In the genomic region with DNA sequence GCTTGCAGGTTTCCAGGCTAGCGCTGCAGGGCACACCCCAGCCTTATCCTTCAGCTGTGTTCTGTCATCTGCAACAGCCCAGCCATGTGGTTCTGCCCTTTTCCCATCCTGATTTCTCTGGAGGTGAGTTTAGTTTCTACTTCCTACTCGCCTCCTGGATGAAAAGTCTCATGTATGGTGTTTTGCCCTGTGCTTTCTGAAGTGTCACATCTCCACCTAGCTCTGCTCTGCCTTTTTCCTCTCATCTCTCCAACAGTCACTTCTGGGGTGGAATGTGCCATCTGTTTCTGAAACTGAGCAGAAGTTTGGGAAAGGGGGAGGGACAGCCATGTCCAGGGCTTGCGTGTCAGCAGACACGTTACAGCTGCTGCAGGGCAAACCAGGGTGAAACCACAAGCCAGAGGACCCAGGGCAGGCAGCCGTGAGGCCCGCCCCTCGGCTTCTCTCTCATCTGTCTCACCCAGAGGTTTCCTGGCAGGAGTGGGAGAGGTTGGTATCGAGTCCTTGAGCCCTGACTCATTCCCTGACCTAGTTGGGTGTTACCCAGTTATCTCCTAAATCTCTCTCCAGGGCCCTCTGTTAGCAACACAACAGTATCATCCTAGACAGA, we compare ENCODE assay signal across 8 cellular contexts. TPM values are rescaled to one million over a fixed set of nuclear protein-coding genes. Genes with fewer than 3 reads are reported as not detected.
DNase-seq lines count a peak whose midpoint lies in the region; ATAC-seq and TF ChIP-seq lines count a peak whose summit lies in the region.
"Not testable (repeated sequence)": the region's sequence is repeated elsewhere in the genome, so short reads cannot be mapped to it uniquely, and the experiment has no call there.

No MANE protein-coding gene starts in this region.

- peak; percentile 48 for ATAC-seq in GM21619 (IDR thresholded peaks at IDR 0.05; ENCODE audit: unreplicated experiment)
- ATAC-seq in stimulated activated memory B cell treated with anti-CD40 and anti-IgM and Interleukin-4, amounts not matched to agents 10 μg/mL and 1 μg/mL and 100 μg/mL, for 72 hours: peak; percentile 76

- peak overlapping the region; percentile 67 for H3K9ac ChIP-seq in adipocyte (ENCODE audit: low read length)

- peak in 2 of 5 donors; percentile 5 for DNase-seq in CD4-positive, alpha-beta memory T cell
- DNase-seq in LHCN-M2 (ENCODE audit: low read depth) (peak; percentile 90), adipocyte (ENCODE audit: low read depth) (peak; percentile 62), fibroblast of the aortic adventitia (ENCODE audit: low read depth) (peak; percentile 64), mucosa of gallbladder (ENCODE audit: low spot score) (peak; percentile 56)

- not testable (repeated sequence) for H3K4me3 ChIP-seq in CD4-positive, alpha-beta memory T cell (ENCODE audit: low read length in 2 of 2); adipocyte (ENCODE audit: low read length); fibroblast of the aortic adventitia (ENCODE audit: low read depth, low read length)

- not testable (repeated sequence) for H3K9me3 Mint-ChIP-seq in CD4-positive, alpha-beta memory T cell; T-helper 1 cell treated with Interleukin-12 subunit alpha and Interleukin-12 subunit beta and Interleukin-4 antibody, amounts not matched to agents 30 μg/mL and 1 μg/mL, for 36 hours; stimulated activated memory B cell treated with anti-CD40 and anti-IgM and Interleukin-4, amounts not matched to agents 10 μg/mL and 1 μg/mL and 100 μg/mL, for 72 hours

- not testable (repeated sequence) for H3K36me3 Mint-ChIP-seq in CD4-positive, alpha-beta memory T cell; T-helper 1 cell treated with Interleukin-12 subunit alpha and Interleukin-12 subunit beta and Interleukin-4 antibody, amounts not matched to agents 30 μg/mL and 1 μg/mL, for 36 hours (ENCODE audit: low read depth); stimulated activated memory B cell treated with anti-CD40 and anti-IgM and Interleukin-4, amounts not matched to agents 10 μg/mL and 1 μg/mL and 100 μg/mL, for 72 hours

- peak overlapping the region in 2 of 8 donors; percentile 25 to 47 for H3K4me3 Mint-ChIP-seq in CD4-positive, alpha-beta memory T cell
- peak overlapping the region; percentile 37 for H3K4me3 Mint-ChIP-seq in T-helper 1 cell treated with Interleukin-12 subunit alpha and Interleukin-12 subunit beta and Interleukin-4 antibody, amounts not matched to agents 30 μg/mL and 1 μg/mL, for 36 hours
- not testable (repeated sequence) for H3K4me3 Mint-ChIP-seq in stimulated activated memory B cell treated with anti-CD40 and anti-IgM and Interleukin-4, amounts not matched to agents 10 μg/mL and 1 μg/mL and 100 μg/mL, for 72 hours

- not testable (repeated sequence) for TF ChIP-seq CTCF in fibroblast of the aortic adventitia (IDR thresholded peaks at IDR 0.05; ENCODE audit: insufficient read depth, low read length)

- H3K27me3 ChIP-seq in CD4-positive, alpha-beta memory T cell (ENCODE audit: insufficient read depth, low read length); adipocyte (replicated peaks; ENCODE audit: control insufficient read depth, insufficient read depth, low read length): not testable (repeated sequence)

- not testable (repeated sequence) for H3K9me3 ChIP-seq in CD4-positive, alpha-beta memory T cell (ENCODE audit: control insufficient read depth in 1 of 2, low read length in 2 of 2); adipocyte (ENCODE audit: control insufficient read depth, low read length)

- H3K4me1 ChIP-seq in CD4-positive, alpha-beta memory T cell (ENCODE audit: insufficient read depth, low read length); adipocyte (ENCODE audit: control insufficient read depth, insufficient read depth, low read length): not testable (repeated sequence)

- POLR2A ChIA-PET in CD4-positive, alpha-beta memory T cell (lab: Charles Lee; ENCODE audit: partially characterized antibody): not testable (repeated sequence)

- peak overlapping the region in 5 of 7 donors; percentile 5 to 79 (median 62) for H3K27ac Mint-ChIP-seq in CD4-positive, alpha-beta memory T cell
- H3K27ac Mint-ChIP-seq in T-helper 1 cell treated with Interleukin-12 subunit alpha and Interleukin-12 subunit beta and Interleukin-4 antibody, amounts not matched to agents 30 μg/mL and 1 μg/mL, for 36 hours: peak overlapping the region; percentile 82
- H3K27ac Mint-ChIP-seq in stimulated activated memory B cell treated with anti-CD40 and anti-IgM and Interleukin-4, amounts not matched to agents 10 μg/mL and 1 μg/mL and 100 μg/mL, for 72 hours: peak overlapping the region; percentile 12

- H3K4me1 Mint-ChIP-seq in CD4-positive, alpha-beta memory T cell: not testable (repeated sequence)
- H3K4me1 Mint-ChIP-seq in T-helper 1 cell treated with Interleukin-12 subunit alpha and Interleukin-12 subunit beta and Interleukin-4 antibody, amounts not matched to agents 30 μg/mL and 1 μg/mL, for 36 hours (ENCODE audit: low read depth): peaks cover 14% of the 10 kb centered on the region
- peaks cover 10% of the 10 kb centered on the region for H3K4me1 Mint-ChIP-seq in stimulated activated memory B cell treated with anti-CD40 and anti-IgM and Interleukin-4, amounts not matched to agents 10 μg/mL and 1 μg/mL and 100 μg/mL, for 72 hours

- H3K27ac ChIP-seq in CD4-positive, alpha-beta memory T cell (ENCODE audit: low read depth, low read length): not testable (repeated sequence)

- not testable (repeated sequence) for H3K27me3 Mint-ChIP-seq in CD4-positive, alpha-beta memory T cell; T-helper 1 cell treated with Interleukin-12 subunit alpha and Interleukin-12 subunit beta and Interleukin-4 antibody, amounts not matched to agents 30 μg/mL and 1 μg/mL, for 36 hours (ENCODE audit: low read depth); stimulated activated memory B cell treated with anti-CD40 and anti-IgM and Interleukin-4, amounts not matched to agents 10 μg/mL and 1 μg/mL and 100 μg/mL, for 72 hours

- CTCF ChIA-PET in CD4-positive, alpha-beta memory T cell (lab: Charles Lee; ENCODE audit: partially characterized antibody): interaction anchor here (1.9 kb wide), 1 partner anchor 114 kb away, joined by 10 read pairs; no protein-coding TSS in a partner anchor

- H3K36me3 ChIP-seq in CD4-positive, alpha-beta memory T cell (ENCODE audit: insufficient read depth, low read length); adipocyte (ENCODE audit: control insufficient read depth, insufficient read depth, low read length, severe bottlenecking): not testable (repeated sequence)

- intact Hi-C loops in CD4-positive, alpha-beta memory T cell (cut with micrococcal nuclease): not testable (repeated sequence)

RNA-seq across cellular contexts. Expression of a gene that starts 28.7 kb away (rescaled TPM):
- 100 to 1,000 TPM; 118 to 131 TPM for total RNA-seq in CD4-positive, alpha-beta memory T cell
- 10 to 100 TPM; 35.2 to 49.8 TPM for polyA plus RNA-seq in CD4-positive, alpha-beta memory T cell
- 73.4 and 92.3 TPM in 2 replicates for total RNA-seq in LHCN-M2 (2014; rRNA removed)
- polyA plus RNA-seq in LHCN-M2 (2012): 98.0 TPM
- 106 and 299 TPM in 2 replicates for total RNA-seq in fibroblast of the aortic adventitia (ENCODE audit: low replicate concordance)
- 117 TPM for total RNA-seq in mucosa of gallbladder

Comparison
In these comparisons a context has a peak if more than half of its experiments do, and no peak if none do; other contexts are left out.
1. H3K27ac Mint-ChIP-seq: peak in every context shown above with its lines; median percentile 82 in T-helper 1 cell treated with Interleukin-12 subunit alpha and Interleukin-12 subunit beta and Interleukin-4 antibody, amounts not matched to agents 30 μg/mL and 1 μg/mL, for 36 hours; 62 in CD4-positive, alpha-beta memory T cell; 12 in stimulated activated memory B cell treated with anti-CD40 and anti-IgM and Interleukin-4, amounts not matched to agents 10 μg/mL and 1 μg/mL and 100 μg/mL, for 72 hours.